In genomic region chr19:6738726-6739389, GRCh38 we compare ENCODE assay signal across 1 cellular context.
TF ChIP-seq lines count a peak whose summit lies in the region.

No MANE protein-coding gene starts in this region.

TF ChIP-seq in HepG2, 621 proteins besides CTCF, POLR2A, EP300 and RAD21 (continues in another document):
- 0 out of 2 replicates have a peak, but pooled peaks have one; percentile 13 for TF ChIP-seq HOXA3 (CRISPR knock-in tag; IDR thresholded peaks at IDR 0.05)
- peak; percentile 16 for TF ChIP-seq JARID2 (CRISPR knock-in tag; IDR thresholded peaks at IDR 0.05; ENCODE audit: insufficient replicate concordance)
- TF ChIP-seq MAX (IDR thresholded peaks at IDR 0.05) = 0 out of 2 replicates have a peak, but pooled peaks have one; percentile 23
- TF ChIP-seq ZNF382 (CRISPR knock-in tag; IDR thresholded peaks at IDR 0.05; ENCODE audit: borderline replicate concordance) = no peak
- TF ChIP-seq ZFP90 (CRISPR knock-in tag; IDR thresholded peaks at IDR 0.05; ENCODE audit: borderline replicate concordance) = 0 out of 2 replicates have a peak, but pooled peaks have one; percentile 41
- no peak for TF ChIP-seq CBX1 (IDR thresholded peaks at IDR 0.05; ENCODE audit: low read depth)
- peak; percentile 50 for TF ChIP-seq ZNF281 (CRISPR knock-in tag; IDR thresholded peaks at IDR 0.05; ENCODE audit: borderline replicate concordance)
- 0 out of 2 replicates have a peak, but pooled peaks have one; percentile 19 for TF ChIP-seq RFXAP (CRISPR knock-in tag; IDR thresholded peaks at IDR 0.05; ENCODE audit: borderline replicate concordance)
- no peak for TF ChIP-seq AGO2 (optimal IDR thresholded peaks at IDR 0.05; ENCODE audit: low read depth, low read length)
- peak; percentile 66 for TF ChIP-seq ZNF629 (CRISPR knock-in tag; conservative IDR thresholded peaks at IDR 0.05)
- TF ChIP-seq ZFY (CRISPR knock-in tag; IDR thresholded peaks at IDR 0.05) = peak; percentile 43
- 0 out of 2 replicates have a peak, but pooled peaks have one; percentile 32 for TF ChIP-seq KDM5B (CRISPR knock-in tag; IDR thresholded peaks at IDR 0.05; ENCODE audit: borderline replicate concordance)
- 0 out of 2 replicates have a peak, but pooled peaks have one; percentile 17 for TF ChIP-seq NRL (CRISPR knock-in tag; IDR thresholded peaks at IDR 0.05; ENCODE audit: borderline replicate concordance)
- 0 out of 2 replicates have a peak, but pooled peaks have one; percentile 58 for TF ChIP-seq PAX8 (CRISPR knock-in tag; IDR thresholded peaks at IDR 0.05; ENCODE audit: borderline replicate concordance)
- TF ChIP-seq ZNF777 (CRISPR knock-in tag; IDR thresholded peaks at IDR 0.05) = peak; percentile 36; the same call in 1 of the 2 replicates
- TF ChIP-seq NFE2L2 (IDR thresholded peaks at IDR 0.05; ENCODE audit: low read length) = no peak
- peak; percentile 30; the same call in 1 of the 2 replicates for TF ChIP-seq ZNF235 (CRISPR knock-in tag; IDR thresholded peaks at IDR 0.05; ENCODE audit: borderline replicate concordance)
- TF ChIP-seq HNF1B (CRISPR knock-in tag; IDR thresholded peaks at IDR 0.05) = no peak
- TF ChIP-seq TOPORS (CRISPR knock-in tag; IDR thresholded peaks at IDR 0.05) = no peak
- TF ChIP-seq PRDM10 (CRISPR knock-in tag; IDR thresholded peaks at IDR 0.05; ENCODE audit: low read depth) = 0 out of 2 replicates have a peak, but pooled peaks have one; percentile 34
- TF ChIP-seq ZNF318 (CRISPR knock-in tag; IDR thresholded peaks at IDR 0.05) = peak; percentile 20; the same call in 1 of the 2 replicates
- 0 out of 2 replicates have a peak, but pooled peaks have one; percentile 42 for TF ChIP-seq NKX3-1 (CRISPR knock-in tag; IDR thresholded peaks at IDR 0.05)
- TF ChIP-seq SMAD1 (CRISPR knock-in tag; IDR thresholded peaks at IDR 0.05; ENCODE audit: borderline replicate concordance, low read depth) = peak; percentile 72; the same call in 1 of the 2 replicates
- 0 out of 2 replicates have a peak, but pooled peaks have one; percentile 17 for TF ChIP-seq ZNF362 (CRISPR knock-in tag; IDR thresholded peaks at IDR 0.05; ENCODE audit: borderline replicate concordance)
- 0 out of 2 replicates have a peak, but pooled peaks have one; percentile 2 for TF ChIP-seq ELF3 (CRISPR knock-in tag; IDR thresholded peaks at IDR 0.05)
- 0 out of 2 replicates have a peak, but pooled peaks have one; percentile 7 for TF ChIP-seq HOXA5 (CRISPR knock-in tag; IDR thresholded peaks at IDR 0.05)
- no peak for TF ChIP-seq KMT2B (CRISPR knock-in tag; IDR thresholded peaks at IDR 0.05)
- TF ChIP-seq RXRB (CRISPR knock-in tag; IDR thresholded peaks at IDR 0.05; ENCODE audit: borderline replicate concordance) = 0 out of 2 replicates have a peak, but pooled peaks have one; percentile 13
- peak; percentile 22; the same call in 1 of the 2 replicates for TF ChIP-seq MXD3 (CRISPR knock-in tag; IDR thresholded peaks at IDR 0.05)
- 0 out of 2 replicates have a peak, but pooled peaks have one; percentile 48 for TF ChIP-seq ZSCAN29 (CRISPR knock-in tag; conservative IDR thresholded peaks at IDR 0.05)
- 0 out of 2 replicates have a peak, but pooled peaks have one; percentile 8 for TF ChIP-seq ZNF350 (CRISPR knock-in tag; IDR thresholded peaks at IDR 0.05; ENCODE audit: borderline replicate concordance, low read depth)
- TF ChIP-seq ETV6 (CRISPR knock-in tag; conservative IDR thresholded peaks at IDR 0.05) = no peak
- TF ChIP-seq SIN3A (IDR thresholded peaks at IDR 0.05; ENCODE audit: borderline replicate concordance, low read depth, low read length) = 0 out of 2 replicates have a peak, but pooled peaks have one; percentile 15
- no peak for TF ChIP-seq PAF1 (CRISPR knock-in tag; IDR thresholded peaks at IDR 0.05)
- TF ChIP-seq SRSF4 (IDR thresholded peaks at IDR 0.05; ENCODE audit: low read depth, low read length, poor library complexity, severe bottlenecking) = no peak
- TF ChIP-seq POLR2AphosphoS5 (IDR thresholded peaks at IDR 0.05; ENCODE audit: low read depth, low read length) = peak; percentile 29; the same call in 1 of the 2 replicates
- peak; percentile 27 for TF ChIP-seq SAP130 (CRISPR knock-in tag; IDR thresholded peaks at IDR 0.05; ENCODE audit: low read depth)
- peak; percentile 7; the same call in 1 of the 2 replicates for TF ChIP-seq YEATS4 (CRISPR knock-in tag; IDR thresholded peaks at IDR 0.05; ENCODE audit: borderline replicate concordance)
- TF ChIP-seq ZNF543 (CRISPR knock-in tag; IDR thresholded peaks at IDR 0.05) = peak; percentile 57; the same call in 1 of the 2 replicates
- no peak for TF ChIP-seq TERF1 (CRISPR knock-in tag; IDR thresholded peaks at IDR 0.05)
- TF ChIP-seq ZFP82 (CRISPR knock-in tag; IDR thresholded peaks at IDR 0.05; ENCODE audit: borderline replicate concordance) = peak; percentile 77; the same call in 1 of the 2 replicates
